In genomic region chr16:28974437-28975157, GRCh38 we compare ENCODE assay signal across 8 cellular contexts. TPM values are rescaled to one million over a fixed set of nuclear protein-coding genes. Genes with fewer than 3 reads are reported as not detected.
DNase-seq lines count a peak whose midpoint lies in the region; ATAC-seq and TF ChIP-seq lines count a peak whose summit lies in the region.

Gene SPNS1, plus strand, starts transcription at chr16:28974778. Its CDS starts 374 bp downstream, at chr16:28975152.

- H3K9me3 ChIP-seq in HUES64 (ENCODE audit: insufficient read depth, low read depth, low read length) (no peaks in the 10 kb centered on the region), OCI-LY1 (ENCODE audit: low read length) (no peaks in the 10 kb centered on the region)

- H3K36me3 Mint-ChIP-seq in endothelial cell (ENCODE audit: low read depth, unreplicated experiment) = peaks cover 11% of the 10 kb centered on the region
- no peaks in the 10 kb centered on the region for H3K36me3 Mint-ChIP-seq in mesothelial cell of epicardium

- no peaks in the 10 kb centered on the region for H3F3A ChIP-seq in OCI-LY1 (ENCODE audit: insufficient read depth, low read length)

- H3K4me3 Mint-ChIP-seq in endothelial cell (ENCODE audit: unreplicated experiment) (peak within 1 kb of the TSS; percentile 95), mesothelial cell of epicardium (peak within 1 kb of the TSS; percentile 93)

- H3K27me3 ChIP-seq in HUES64 (ENCODE audit: insufficient read depth, low read length) (no peaks in the 10 kb centered on the region), OCI-LY1 (ENCODE audit: insufficient read depth, low read length) (no peaks in the 10 kb centered on the region)

- H3K9me3 Mint-ChIP-seq in endothelial cell (ENCODE audit: unreplicated experiment) (no peaks in the 10 kb centered on the region), mesothelial cell of epicardium (no peaks in the 10 kb centered on the region)

- H3K27ac Mint-ChIP-seq in endothelial cell (ENCODE audit: unreplicated experiment) (peak within 1 kb of the TSS; percentile 93), mesothelial cell of epicardium (peak within 1 kb of the TSS; percentile 97)

- H3K4me1 ChIP-seq in HUES64 (ENCODE audit: insufficient read depth, low read length) (no peaks in the 10 kb centered on the region), OCI-LY1 (ENCODE audit: insufficient read depth, low read length, severe bottlenecking) (peaks cover 22% of the 10 kb centered on the region)

- H3K27ac ChIP-seq in HUES64 (ENCODE audit: low read depth, low read length) (peak within 1 kb of the TSS; percentile 77), OCI-LY1 (ENCODE audit: low read depth, low read length, poor library complexity, severe bottlenecking) (no peak within 1 kb of the TSS)

- H3K4me3 ChIP-seq in HUES64 (ENCODE audit: low read length) (peak within 1 kb of the TSS; percentile 97), OCI-LY1 (ENCODE audit: low read depth, low read length, poor library complexity, severe bottlenecking) (peak within 1 kb of the TSS; percentile 94)

- H3K4me2 ChIP-seq in OCI-LY1 (ENCODE audit: low read length) = peak within 1 kb of the TSS; percentile 96

- WGBS in HUES64 = under 1% methylated on average over 60 of the region's 60 CpGs

- no peaks in the 10 kb centered on the region for H3K79me2 ChIP-seq in OCI-LY1 (ENCODE audit: insufficient read depth, low read length)

- no peaks in the 10 kb centered on the region for H4K20me1 ChIP-seq in OCI-LY1 (ENCODE audit: insufficient read depth, low read length)

- H3K4me1 Mint-ChIP-seq in endothelial cell (ENCODE audit: unreplicated experiment) = peaks cover 8% of the 10 kb centered on the region
- peaks cover 13% of the 10 kb centered on the region for H3K4me1 Mint-ChIP-seq in mesothelial cell of epicardium

- H3K9ac ChIP-seq in HUES64 (ENCODE audit: low read depth, low read length) (peak within 1 kb of the TSS; percentile 88), OCI-LY1 (ENCODE audit: low read length) (peak within 1 kb of the TSS; percentile 82)

- TF ChIP-seq CTCF in OCI-LY1 (IDR thresholded peaks at IDR 0.05; ENCODE audit: low read length) = no peak
- no peak for TF ChIP-seq CTCF in endothelial cell (IDR thresholded peaks at IDR 0.05; ENCODE audit: unreplicated experiment)
- no peak for TF ChIP-seq CTCF in mesothelial cell of epicardium (IDR thresholded peaks at IDR 0.05; ENCODE audit: unreplicated experiment)

- H3K36me3 ChIP-seq in HUES64 (ENCODE audit: insufficient read depth, low read length) (peaks cover 10% of the 10 kb centered on the region; the same call in 1 of the 2 replicates), OCI-LY1 (ENCODE audit: insufficient read depth, low read length) (no peaks in the 10 kb centered on the region)

- DNase-seq in COR-L47 (lab: John Stamatoyannopoulos, UW) (peak; percentile 97), endothelial cell (ENCODE audit: low spot score) (peak; percentile 94), mesothelial cell of epicardium (ENCODE audit: low spot score in 2 of 2, unreplicated experiment in 2 of 2) (peak; percentile 92 to 96)
- peak; percentile 90 for DNase-seq in activated CD8-positive, alpha-beta memory T cell treated with anti-CD3 and anti-CD28 coated beads, Interleukin-2, amount 50 U/mL, for 4 hours
- DNase-seq in stimulated activated CD8-positive, alpha-beta memory T cell treated with anti-CD3 and anti-CD28 coated beads, Interleukin-15, amount 100 ng/mL, for 48 hours (ENCODE audit: low read depth in 2 of 2) = peak; percentile 94 to 95

- ATAC-seq in GM21423 (IDR thresholded peaks at IDR 0.05; ENCODE audit: unreplicated experiment) = peak; percentile 86

- no peaks in the 10 kb centered on the region for H3K9me2 ChIP-seq in OCI-LY1 (ENCODE audit: low read depth, low read length)

- H3K27me3 Mint-ChIP-seq in endothelial cell (ENCODE audit: unreplicated experiment) (peaks cover 6% of the 10 kb centered on the region), mesothelial cell of epicardium (ENCODE audit: low read depth) (no peaks in the 10 kb centered on the region)

- H2AFZ ChIP-seq in OCI-LY1 (ENCODE audit: low read length) = peak within 1 kb of the TSS; percentile 28

RNA-seq across cellular contexts. Expression of gene SPNS1, which starts in this region (rescaled TPM):
- 29.0 TPM for polyA plus RNA-seq in HUES64 (2013, experiment 1 of 2)
- polyA plus RNA-seq in HUES64 (2013, experiment 2 of 2) = 23.8 TPM
- 68.4 TPM for total RNA-seq in endothelial cell (ENCODE audit: unreplicated experiment)
- 44.5 to 45.9 TPM (median 44.5 TPM) in 3 replicates for total RNA-seq in mesothelial cell of epicardium
